Comparison of ENCODE assay signal across 15 cellular contexts in genomic region chr4:74536557-74536956, GRCh38.
A peak's percentile ranks its signal among the peaks of the same experiment; 100 is the strongest.
DNase-seq lines count a peak whose midpoint lies in the region; ATAC-seq and TF ChIP-seq lines count a peak whose summit lies in the region.
"Had no signal": no experiment of that assay in that cellular context is flagged by ENCODE, and none has a peak within 500 bp of the region (broad histone marks: within the 10 kb centered on the region; RNA-seq: fewer than 3 reads in every experiment).

No MANE protein-coding gene starts in this region.

- H3K4me2 ChIP-seq in PC-3 (ENCODE audit: low read length) (no peak overlapping the region), neural progenitor cell (no peak overlapping the region)

- H3K36me3 Mint-ChIP-seq in neural progenitor cell = no peaks in the 10 kb centered on the region
- H3K36me3 Mint-ChIP-seq in stimulated activated naive B cell treated with anti-CD40 and anti-IgM and Interleukin-4, amounts not matched to agents 10 μg/mL and 1 μg/mL and 100 μg/mL, for 72 hours = no peaks in the 10 kb centered on the region

- H3K27ac ChIP-seq in PC-3 (ENCODE audit: low read length) (peak overlapping the region; percentile 16), neural progenitor cell (no peak overlapping the region)

- peak; percentile 61 for TF ChIP-seq CTCF in PC-3 (conservative IDR thresholded peaks at IDR 0.05; ENCODE audit: low read depth, low read length)
- TF ChIP-seq CTCF in epithelial cell of proximal tubule (conservative IDR thresholded peaks at IDR 0.05; ENCODE audit: low read depth, low read length) = peak; percentile 56
- TF ChIP-seq CTCF in neural progenitor cell (IDR thresholded peaks at IDR 0.05) = peak; percentile 27
- TF ChIP-seq CTCF in omental fat pad (IDR thresholded peaks at IDR 0.05) = no peak

- H3K9ac ChIP-seq in PC-3 (ENCODE audit: low read length) (peak overlapping the region; percentile 23; the same call in 1 of the 2 replicates), neural progenitor cell (no peak overlapping the region)

- no TSS peak for BruUV-seq in PC-3 (replicated peaks; lab: Mats Ljungman, UMichigan)

- H3K9me2 ChIP-seq in PC-3 (replicated peaks; ENCODE audit: low read length) = no peaks in the 10 kb centered on the region

- no peaks in the 10 kb centered on the region for H3K79me2 ChIP-seq in PC-3 (ENCODE audit: low read length)
- no peaks in the 10 kb centered on the region for H3K79me2 ChIP-seq in neural progenitor cell (ENCODE audit: low read depth)

- ATAC-seq in PC-3 (no peak), HG03045 (IDR thresholded peaks at IDR 0.05; ENCODE audit: unreplicated experiment) (no peak), omental fat pad (ENCODE audit: low FRiP score) (no peak)
- no peak for ATAC-seq in stimulated activated naive B cell treated with anti-CD40 and anti-IgM and Interleukin-4, amounts not matched to agents 10 μg/mL and 1 μg/mL and 100 μg/mL, for 72 hours (replicated peaks)

- peaks cover 73% of the 10 kb centered on the region for H3K4me1 ChIP-seq in PC-3 (ENCODE audit: insufficient read depth, low read length)
- no peaks in the 10 kb centered on the region for H3K4me1 ChIP-seq in neural progenitor cell

- intact Hi-C loops in PC-3 (cut with micrococcal nuclease) = loop anchor here (1.0 kb wide), 2 partner anchors 87 to 135 kb away; no protein-coding TSS in a partner anchor

- H3K9me3 ChIP-seq in PC-3 (ENCODE audit: low read length) (no peaks in the 10 kb centered on the region), neural progenitor cell (ENCODE audit: low read depth) (no peaks in the 10 kb centered on the region)

- H3K4me3 Mint-ChIP-seq in neural progenitor cell = no peak overlapping the region
- no peak overlapping the region for H3K4me3 Mint-ChIP-seq in stimulated activated naive B cell treated with anti-CD40 and anti-IgM and Interleukin-4, amounts not matched to agents 10 μg/mL and 1 μg/mL and 100 μg/mL, for 72 hours
- H3K4me3 Mint-ChIP-seq: T-helper 1 cell treated with Interleukin-12 subunit alpha and Interleukin-12 subunit beta and Interleukin-4 antibody, amounts not matched to agents 30 μg/mL and 1 μg/mL, for 36 hours had no signal

- peak; percentile 45 for DNase-seq in ELR (ENCODE audit: low read depth)
- peak; percentile 46 for DNase-seq in PC-3
- no peak for DNase-seq in epithelial cell of proximal tubule (ENCODE audit: low read depth)
- no peak for DNase-seq in neural progenitor cell (ENCODE audit: low spot score)
- DNase-seq in omental fat pad (ENCODE audit: low spot score) = no peak
- no peak for DNase-seq in KG1 (lab: John Stamatoyannopoulos, UW)
- DNase-seq in stimulated activated naive B cell treated with anti-CD40 and anti-IgM and Interleukin-4, amounts not matched to agents 10 μg/mL and 1 μg/mL and 100 μg/mL, for 72 hours = no peak
- DNase-seq: activated CD4-positive, alpha-beta T cell treated with anti-CD3 and anti-CD28 coated beads, Interleukin-2, amount 50 U/mL, for 4 hours; activated effector memory CD4-positive, alpha-beta T cell treated with anti-CD3 and anti-CD28 coated beads, Interleukin-2, amount 50 U/mL, for 16 hours; central memory CD4-positive, alpha-beta T cell; COR-L47; NCI-H2029 had no signal

- CTCF ChIA-PET in PC-3 (lab: Charles Lee) = no interaction called here

- H3F3A ChIP-seq in PC-3 (ENCODE audit: low read length, unreplicated experiment) = no peaks in the 10 kb centered on the region
- no peaks in the 10 kb centered on the region for H3F3A ChIP-seq in neural progenitor cell (ENCODE audit: low read depth)

- no peaks in the 10 kb centered on the region for H3K27me3 Mint-ChIP-seq in neural progenitor cell (ENCODE audit: insufficient read depth, low read depth)
- H3K27me3 Mint-ChIP-seq in stimulated activated naive B cell treated with anti-CD40 and anti-IgM and Interleukin-4, amounts not matched to agents 10 μg/mL and 1 μg/mL and 100 μg/mL, for 72 hours = peaks cover 7 to 9% of the 10 kb centered on the region in 2 donors

- H3K36me3 ChIP-seq in PC-3 (ENCODE audit: low read depth, low read length) = no peaks in the 10 kb centered on the region
- no peaks in the 10 kb centered on the region for H3K36me3 ChIP-seq in neural progenitor cell

- no peak overlapping the region for H3K27ac Mint-ChIP-seq in neural progenitor cell
- no peak overlapping the region for H3K27ac Mint-ChIP-seq in stimulated activated naive B cell treated with anti-CD40 and anti-IgM and Interleukin-4, amounts not matched to agents 10 μg/mL and 1 μg/mL and 100 μg/mL, for 72 hours
- H3K27ac Mint-ChIP-seq: T-helper 1 cell treated with Interleukin-12 subunit alpha and Interleukin-12 subunit beta and Interleukin-4 antibody, amounts not matched to agents 30 μg/mL and 1 μg/mL, for 36 hours had no signal

- no peaks in the 10 kb centered on the region for H3K27me3 ChIP-seq in PC-3 (ENCODE audit: low read length)
- no peaks in the 10 kb centered on the region for H3K27me3 ChIP-seq in neural progenitor cell

- H2AFZ ChIP-seq in PC-3 (ENCODE audit: low read length) (no peak overlapping the region), neural progenitor cell (replicated peaks) (no peak overlapping the region)

- H4K20me1 ChIP-seq in PC-3 (ENCODE audit: low read length) (no peaks in the 10 kb centered on the region), neural progenitor cell (ENCODE audit: low read depth) (no peaks in the 10 kb centered on the region)

- H3K4me3 ChIP-seq in PC-3 (ENCODE audit: low read length) = no peak overlapping the region
- no peak overlapping the region for H3K4me3 ChIP-seq in epithelial cell of proximal tubule (ENCODE audit: low read depth, low read length)
- no peak overlapping the region for H3K4me3 ChIP-seq in neural progenitor cell
- H3K4me3 ChIP-seq: lung had no signal

- H3K9me3 Mint-ChIP-seq in neural progenitor cell = no peaks in the 10 kb centered on the region
- H3K9me3 Mint-ChIP-seq in stimulated activated naive B cell treated with anti-CD40 and anti-IgM and Interleukin-4, amounts not matched to agents 10 μg/mL and 1 μg/mL and 100 μg/mL, for 72 hours = no peaks in the 10 kb centered on the region
- H3K9me3 Mint-ChIP-seq: T-helper 1 cell treated with Interleukin-12 subunit alpha and Interleukin-12 subunit beta and Interleukin-4 antibody, amounts not matched to agents 30 μg/mL and 1 μg/mL, for 36 hours had no signal

- POLR2A ChIA-PET in PC-3 (lab: Charles Lee; ENCODE audit: unreplicated experiment) = no interaction called here

- no peaks in the 10 kb centered on the region for H3K4me1 Mint-ChIP-seq in neural progenitor cell
- H3K4me1 Mint-ChIP-seq in stimulated activated naive B cell treated with anti-CD40 and anti-IgM and Interleukin-4, amounts not matched to agents 10 μg/mL and 1 μg/mL and 100 μg/mL, for 72 hours = peaks cover 0 to 2% of the 10 kb centered on the region in 2 donors

Comparison
In these comparisons a context has a peak if more than half of its experiments do, and no peak if none do; other contexts are left out.
1. DNase-seq: peak in ELR (single experiment) and PC-3 (single experiment); none in epithelial cell of proximal tubule (single experiment), neural progenitor cell (single experiment), omental fat pad (single experiment), KG1 (single experiment) and stimulated activated naive B cell treated with anti-CD40 and anti-IgM and Interleukin-4, amounts not matched to agents 10 μg/mL and 1 μg/mL and 100 μg/mL, for 72 hours (single experiment).
2. CTCF ChIP-seq: peak in PC-3 (single experiment), epithelial cell of proximal tubule (single experiment) and neural progenitor cell (single experiment); none in omental fat pad (0 of 3).